ENCODE assay signal across 1 cellular context in genomic region chr18:51029694-51030536, GRCh38.
TF ChIP-seq lines count a peak whose summit lies in the region.

Gene SMAD4 (plus strand): TSS chr18:51030213. CDS start chr18:51047047, 16,834 bp downstream.

TF ChIP-seq in K562, 482 proteins besides CTCF, POLR2A, EP300 and RAD21 (continued from another document and continues in another):
- no peak for TF ChIP-seq ZNF518B (CRISPR knock-in tag; IDR thresholded peaks at IDR 0.05)
- TF ChIP-seq BMI1 (IDR thresholded peaks at IDR 0.05; ENCODE audit: low read length), result no peak
- no peak for TF ChIP-seq ZNF311 (CRISPR knock-in tag; IDR thresholded peaks at IDR 0.05)
- 0 out of 2 replicates have a peak, but pooled peaks have one; percentile 31 for TF ChIP-seq GATAD2B (IDR thresholded peaks at IDR 0.05; ENCODE audit: borderline replicate concordance)
- TF ChIP-seq, protein P1, sequence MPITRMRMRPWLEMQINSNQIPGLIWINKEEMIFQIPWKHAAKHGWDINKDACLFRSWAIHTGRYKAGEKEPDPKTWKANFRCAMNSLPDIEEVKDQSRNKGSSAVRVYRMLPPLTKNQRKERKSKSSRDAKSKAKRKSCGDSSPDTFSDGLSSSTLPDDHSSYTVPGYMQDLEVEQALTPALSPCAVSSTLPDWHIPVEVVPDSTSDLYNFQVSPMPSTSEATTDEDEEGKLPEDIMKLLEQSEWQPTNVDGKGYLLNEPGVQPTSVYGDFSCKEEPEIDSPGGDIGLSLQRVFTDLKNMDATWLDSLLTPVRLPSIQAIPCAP (CRISPR knock-in tag; IDR thresholded peaks at IDR 0.05; ENCODE audit: borderline replicate concordance), result no peak
- no peak for TF ChIP-seq TSHZ1 (CRISPR knock-in tag; IDR thresholded peaks at IDR 0.05)
- peak; percentile 62 for TF ChIP-seq TBP (optimal IDR thresholded peaks at IDR 0.05; ENCODE audit: low read depth, low read length)
- no peak for TF ChIP-seq RB1 (IDR thresholded peaks at IDR 0.05; ENCODE audit: low read depth)
- TF ChIP-seq, protein P2, sequence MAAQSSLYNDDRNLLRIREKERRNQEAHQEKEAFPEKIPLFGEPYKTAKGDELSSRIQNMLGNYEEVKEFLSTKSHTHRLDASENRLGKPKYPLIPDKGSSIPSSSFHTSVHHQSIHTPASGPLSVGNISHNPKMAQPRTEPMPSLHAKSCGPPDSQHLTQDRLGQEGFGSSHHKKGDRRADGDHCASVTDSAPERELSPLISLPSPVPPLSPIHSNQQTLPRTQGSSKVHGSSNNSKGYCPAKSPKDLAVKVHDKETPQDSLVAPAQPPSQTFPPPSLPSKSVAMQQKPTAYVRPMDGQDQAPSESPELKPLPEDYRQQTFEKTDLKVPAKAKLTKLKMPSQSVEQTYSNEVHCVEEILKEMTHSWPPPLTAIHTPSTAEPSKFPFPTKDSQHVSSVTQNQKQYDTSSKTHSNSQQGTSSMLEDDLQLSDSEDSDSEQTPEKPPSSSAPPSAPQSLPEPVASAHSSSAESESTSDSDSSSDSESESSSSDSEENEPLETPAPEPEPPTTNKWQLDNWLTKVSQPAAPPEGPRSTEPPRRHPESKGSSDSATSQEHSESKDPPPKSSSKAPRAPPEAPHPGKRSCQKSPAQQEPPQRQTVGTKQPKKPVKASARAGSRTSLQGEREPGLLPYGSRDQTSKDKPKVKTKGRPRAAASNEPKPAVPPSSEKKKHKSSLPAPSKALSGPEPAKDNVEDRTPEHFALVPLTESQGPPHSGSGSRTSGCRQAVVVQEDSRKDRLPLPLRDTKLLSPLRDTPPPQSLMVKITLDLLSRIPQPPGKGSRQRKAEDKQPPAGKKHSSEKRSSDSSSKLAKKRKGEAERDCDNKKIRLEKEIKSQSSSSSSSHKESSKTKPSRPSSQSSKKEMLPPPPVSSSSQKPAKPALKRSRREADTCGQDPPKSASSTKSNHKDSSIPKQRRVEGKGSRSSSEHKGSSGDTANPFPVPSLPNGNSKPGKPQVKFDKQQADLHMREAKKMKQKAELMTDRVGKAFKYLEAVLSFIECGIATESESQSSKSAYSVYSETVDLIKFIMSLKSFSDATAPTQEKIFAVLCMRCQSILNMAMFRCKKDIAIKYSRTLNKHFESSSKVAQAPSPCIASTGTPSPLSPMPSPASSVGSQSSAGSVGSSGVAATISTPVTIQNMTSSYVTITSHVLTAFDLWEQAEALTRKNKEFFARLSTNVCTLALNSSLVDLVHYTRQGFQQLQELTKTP (IDR thresholded peaks at IDR 0.05; ENCODE audit: low read depth in 1 of 2, partially characterized antibody in 2 of 2), result peak in 1 of 2 experiments; percentile 39
- TF ChIP-seq SIN3B (IDR thresholded peaks at IDR 0.05; ENCODE audit: low read depth), result peak; percentile 58; the same call in 1 of the 2 replicates
- TF ChIP-seq CREB3L1 (IDR thresholded peaks at IDR 0.05; ENCODE audit: borderline replicate concordance, low read depth), result peak; percentile 60; the same call in 1 of the 2 replicates
- no peak for TF ChIP-seq RHOXF2B (CRISPR knock-in tag; conservative IDR thresholded peaks at IDR 0.05)
- TF ChIP-seq ZNF3 (CRISPR knock-in tag; IDR thresholded peaks at IDR 0.05), result no peak
- no peak for TF ChIP-seq MBD2 (IDR thresholded peaks at IDR 0.05; ENCODE audit: borderline replicate concordance, low read depth)
- TF ChIP-seq, protein P3, sequence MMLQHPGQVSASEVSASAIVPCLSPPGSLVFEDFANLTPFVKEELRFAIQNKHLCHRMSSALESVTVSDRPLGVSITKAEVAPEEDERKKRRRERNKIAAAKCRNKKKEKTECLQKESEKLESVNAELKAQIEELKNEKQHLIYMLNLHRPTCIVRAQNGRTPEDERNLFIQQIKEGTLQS (IDR thresholded peaks at IDR 0.05), result no peak
- TF ChIP-seq, protein P3 (CRISPR knock-in tag; conservative IDR thresholded peaks at IDR 0.05), result no peak
- no peak for TF ChIP-seq LEF1 (IDR thresholded peaks at IDR 0.05)
- peak; percentile 55; the same call in 1 of the 2 replicates for TF ChIP-seq EP400 (IDR thresholded peaks at IDR 0.05)
- TF ChIP-seq GABPB1 (CRISPR knock-in tag; IDR thresholded peaks at IDR 0.05), result peak; percentile 60; the same call in 1 of the 2 replicates
- TF ChIP-seq, protein P4, sequence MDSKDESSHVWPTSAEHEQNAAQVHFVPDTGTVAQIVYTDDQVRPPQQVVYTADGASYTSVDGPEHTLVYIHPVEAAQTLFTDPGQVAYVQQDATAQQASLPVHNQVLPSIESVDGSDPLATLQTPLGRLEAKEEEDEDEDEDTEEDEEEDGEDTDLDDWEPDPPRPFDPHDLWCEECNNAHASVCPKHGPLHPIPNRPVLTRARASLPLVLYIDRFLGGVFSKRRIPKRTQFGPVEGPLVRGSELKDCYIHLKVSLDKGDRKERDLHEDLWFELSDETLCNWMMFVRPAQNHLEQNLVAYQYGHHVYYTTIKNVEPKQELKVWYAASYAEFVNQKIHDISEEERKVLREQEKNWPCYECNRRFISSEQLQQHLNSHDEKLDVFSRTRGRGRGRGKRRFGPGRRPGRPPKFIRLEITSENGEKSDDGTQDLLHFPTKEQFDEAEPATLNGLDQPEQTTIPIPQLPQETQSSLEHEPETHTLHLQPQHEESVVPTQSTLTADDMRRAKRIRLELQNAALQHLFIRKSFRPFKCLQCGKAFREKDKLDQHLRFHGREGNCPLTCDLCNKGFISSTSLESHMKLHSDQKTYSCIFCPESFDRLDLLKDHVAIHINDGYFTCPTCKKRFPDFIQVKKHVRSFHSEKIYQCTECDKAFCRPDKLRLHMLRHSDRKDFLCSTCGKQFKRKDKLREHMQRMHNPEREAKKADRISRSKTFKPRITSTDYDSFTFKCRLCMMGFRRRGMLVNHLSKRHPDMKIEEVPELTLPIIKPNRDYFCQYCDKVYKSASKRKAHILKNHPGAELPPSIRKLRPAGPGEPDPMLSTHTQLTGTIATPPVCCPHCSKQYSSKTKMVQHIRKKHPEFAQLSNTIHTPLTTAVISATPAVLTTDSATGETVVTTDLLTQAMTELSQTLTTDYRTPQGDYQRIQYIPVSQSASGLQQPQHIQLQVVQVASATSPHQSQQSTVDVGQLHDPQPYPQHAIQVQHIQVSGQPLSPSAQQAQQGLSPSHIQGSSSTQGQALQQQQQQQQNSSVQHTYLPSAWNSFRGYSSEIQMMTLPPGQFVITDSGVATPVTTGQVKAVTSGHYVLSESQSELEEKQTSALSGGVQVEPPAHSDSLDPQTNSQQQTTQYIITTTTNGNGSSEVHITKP (IDR thresholded peaks at IDR 0.05; ENCODE audit: partially characterized antibody), result peak; percentile 38
- TF ChIP-seq, protein P5, sequence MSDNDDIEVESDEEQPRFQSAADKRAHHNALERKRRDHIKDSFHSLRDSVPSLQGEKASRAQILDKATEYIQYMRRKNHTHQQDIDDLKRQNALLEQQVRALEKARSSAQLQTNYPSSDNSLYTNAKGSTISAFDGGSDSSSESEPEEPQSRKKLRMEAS (CRISPR knock-in tag; IDR thresholded peaks at IDR 0.05), result peak; percentile 20; the same call in 1 of the 2 replicates
- no peak for TF ChIP-seq KAT2B (IDR thresholded peaks at IDR 0.05; ENCODE audit: low read depth, low read length)
- TF ChIP-seq MYC (IDR thresholded peaks at IDR 0.05; ENCODE audit: low read depth, low read length), result peak; percentile 51; the same call in 1 of the 2 replicates
- TF ChIP-seq MYC (CRISPR knock-in tag; IDR thresholded peaks at IDR 0.05; ENCODE audit: borderline replicate concordance, low read depth), result no peak
- peak; percentile 28 for TF ChIP-seq PHF20 (IDR thresholded peaks at IDR 0.05; ENCODE audit: partially characterized antibody)
- peak in 1 of 2 experiments; percentile 58; a peak in 1 of 4 replicates for TF ChIP-seq ZNF639 (CRISPR knock-in tag; conservative IDR thresholded peaks at IDR 0.05 in 1 of 2, IDR thresholded peaks at IDR 0.05 in 1 of 2)
- TF ChIP-seq FOXJ2 (tag; IDR thresholded peaks at IDR 0.05), result no peak
- TF ChIP-seq RCOR1 (IDR thresholded peaks at IDR 0.05; ENCODE audit: borderline replicate concordance in 1 of 2, low read depth in 2 of 2, low read length in 2 of 2), result 0 out of 4 replicates have a peak, but pooled peaks of 1 of the 2 experiments have one; percentile 9
- TF ChIP-seq, protein P6, sequence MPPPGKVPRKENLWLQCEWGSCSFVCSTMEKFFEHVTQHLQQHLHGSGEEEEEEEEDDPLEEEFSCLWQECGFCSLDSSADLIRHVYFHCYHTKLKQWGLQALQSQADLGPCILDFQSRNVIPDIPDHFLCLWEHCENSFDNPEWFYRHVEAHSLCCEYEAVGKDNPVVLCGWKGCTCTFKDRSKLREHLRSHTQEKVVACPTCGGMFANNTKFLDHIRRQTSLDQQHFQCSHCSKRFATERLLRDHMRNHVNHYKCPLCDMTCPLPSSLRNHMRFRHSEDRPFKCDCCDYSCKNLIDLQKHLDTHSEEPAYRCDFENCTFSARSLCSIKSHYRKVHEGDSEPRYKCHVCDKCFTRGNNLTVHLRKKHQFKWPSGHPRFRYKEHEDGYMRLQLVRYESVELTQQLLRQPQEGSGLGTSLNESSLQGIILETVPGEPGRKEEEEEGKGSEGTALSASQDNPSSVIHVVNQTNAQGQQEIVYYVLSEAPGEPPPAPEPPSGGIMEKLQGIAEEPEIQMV (tag; conservative IDR thresholded peaks at IDR 0.05; ENCODE audit: low read depth), result no peak
- peak; percentile 81; the same call in 1 of the 2 replicates for TF ChIP-seq L3MBTL2 (IDR thresholded peaks at IDR 0.05)
- TF ChIP-seq CBX3 (IDR thresholded peaks at IDR 0.05; ENCODE audit: borderline replicate concordance in 1 of 2, low read length in 2 of 2), result no peak
- peak; percentile 44; the same call in 1 of the 2 replicates for TF ChIP-seq JUND (IDR thresholded peaks at IDR 0.05; ENCODE audit: borderline replicate concordance, low read depth, low read length)
- TF ChIP-seq JUND (tag; IDR thresholded peaks at IDR 0.05; ENCODE audit: borderline replicate concordance, low read depth, low read length), result no peak
- no peak for TF ChIP-seq ZNF134 (CRISPR knock-in tag; conservative IDR thresholded peaks at IDR 0.05)
- no peak for TF ChIP-seq CSDE1 (IDR thresholded peaks at IDR 0.05)
- TF ChIP-seq PTRF (tag; IDR thresholded peaks at IDR 0.05), result no peak
- TF ChIP-seq FOXK2 (conservative IDR thresholded peaks at IDR 0.05 in 1 of 2, IDR thresholded peaks at IDR 0.05 in 1 of 2; ENCODE audit: low read depth in 2 of 2), result peak; percentile 64 to 81
